ENCODE assay signal across 21 cellular contexts in genomic region chr6:47149070-47149469, GRCh38.
DNase-seq lines count a peak whose midpoint lies in the region; ATAC-seq, FAIRE-seq and TF ChIP-seq lines count a peak whose summit lies in the region.
"Had no signal": no experiment of that assay in that cellular context is flagged by ENCODE, and none has a peak within 500 bp of the region (broad histone marks: within the 10 kb centered on the region; RNA-seq: fewer than 3 reads in every experiment).

No MANE protein-coding gene starts in this region.

- no peak for TF ChIP-seq RAD21 in HepG2 (CRISPR knock-in tag; IDR thresholded peaks at IDR 0.05)

- H3K9ac ChIP-seq in HepG2 (ENCODE audit: insufficient read depth, low read depth, low read length): no peak overlapping the region
- H3K9ac ChIP-seq: BLaER1 had no signal

- H4K20me1 ChIP-seq in HepG2 (ENCODE audit: insufficient read depth, low read length): no peaks in the 10 kb centered on the region
- no peaks in the 10 kb centered on the region for H4K20me1 ChIP-seq in hepatocyte (ENCODE audit: insufficient read depth, poor library complexity, severe bottlenecking)
- H4K20me1 ChIP-seq: BLaER1 had no signal

- TF ChIP-seq CTCF in HepG2 (CRISPR knock-in tag; IDR thresholded peaks at IDR 0.05) (no peak), right lobe of liver (IDR thresholded peaks at IDR 0.05) (no peak), hepatocyte (IDR thresholded peaks at IDR 0.05; ENCODE audit: poor library complexity) (no peak), mucosa of descending colon (IDR thresholded peaks at IDR 0.05) (no peak), gastroesophageal sphincter (IDR thresholded peaks at IDR 0.05) (no peak)

- H3K79me2 ChIP-seq in HepG2 (ENCODE audit: insufficient read depth, low read length) (no peaks in the 10 kb centered on the region), hepatocyte (no peaks in the 10 kb centered on the region)

- WGBS in HepG2 (ENCODE audit: low lambda C conversion rate): 75% methylated on average over 2 of the region's 2 CpGs
- WGBS in right lobe of liver (ENCODE audit: insufficient coverage, low coverage, low lambda C conversion rate, missing lambda C conversion rate): 74% methylated on average over 2 of the region's 2 CpGs
- WGBS in hepatocyte (ENCODE audit: low lambda C conversion rate, missing lambda C conversion rate): 33% methylated on average over 2 of the region's 2 CpGs
- 81 to 100% methylated on average over 2 of the region's 2 CpGs for WGBS in gastroesophageal sphincter (ENCODE audit: low coverage in 1 of 2), 2 donors

- peaks cover 63% of the 10 kb centered on the region for H3K4me1 ChIP-seq in HepG2 (ENCODE audit: insufficient read depth, low read length)
- H3K4me1 ChIP-seq in right lobe of liver: peaks cover 0 to 18% (median 9%) of the 10 kb centered on the region in 4 donors
- peaks cover 18% of the 10 kb centered on the region for H3K4me1 ChIP-seq in hepatocyte (ENCODE audit: insufficient read depth)
- peaks cover 6% of the 10 kb centered on the region for H3K4me1 ChIP-seq in mucosa of descending colon (ENCODE audit: low read depth)
- H3K4me1 ChIP-seq in gastroesophageal sphincter: peaks cover 3 to 46% (median 9%) of the 10 kb centered on the region in 3 donors

- no TSS peak for BruUV-seq in HepG2 (replicated peaks; lab: Mats Ljungman, UMichigan)

- H3K4me2 ChIP-seq in HepG2 (ENCODE audit: low read depth, low read length) (no peak overlapping the region), hepatocyte (peak overlapping the region; percentile 27)
- H3K4me2 ChIP-seq: BLaER1 had no signal

- DNase-seq in HepG2 (ENCODE audit: low spot score) (no peak), right lobe of liver (no peak), hepatocyte (ENCODE audit: low spot score) (no peak), mucosa of descending colon (no peak), NCI-H345 treated with DMSO at 0.1 percent for 48 hours (lab: John Stamatoyannopoulos, UW; ENCODE audit: unreplicated experiment) (no peak), NCI-H1694 treated with DMSO at 0.1 percent for 48 hours (lab: John Stamatoyannopoulos, UW) (no peak)
- DNase-seq: Caco-2; CD4-positive, CD25-positive, alpha-beta regulatory T cell; CD8-positive, alpha-beta T cell; DMS79; EL; GDM1; H7; HCEC 1CT had no signal

- no peak for FAIRE-seq in HepG2 (lab: Jason Lieb, UNC)
- FAIRE-seq: A204.1, GM12892, H1 had no signal

- H3K4me3 ChIP-seq in HepG2 (replicated peaks in 1 of 3; ENCODE audit: insufficient read depth in 1 of 3, low read depth in 2 of 3, low read length in 3 of 3) (no peak overlapping the region), right lobe of liver (no peak overlapping the region), hepatocyte (no peak overlapping the region), mucosa of descending colon (no peak overlapping the region), gastroesophageal sphincter (no peak overlapping the region)
- H3K4me3 ChIP-seq: BLaER1 had no signal

- in situ Hi-C loops in HepG2 (cut with HindIII; ENCODE audit: extremely low pct_ligation_motif_present, low pct_unique_long_range_greater_than_20kb): no loop called here

- no peaks in the 10 kb centered on the region for H3K9me2 ChIP-seq in hepatocyte (replicated peaks; ENCODE audit: insufficient read depth)

- no peaks in the 10 kb centered on the region for H3K36me3 ChIP-seq in HepG2 (replicated peaks in 1 of 2; ENCODE audit: control insufficient read depth in 1 of 2, insufficient read depth in 2 of 2, low read length in 2 of 2)
- no peaks in the 10 kb centered on the region for H3K36me3 ChIP-seq in right lobe of liver
- H3K36me3 ChIP-seq in hepatocyte (replicated peaks; ENCODE audit: insufficient read depth, low read depth): no peaks in the 10 kb centered on the region
- H3K36me3 ChIP-seq in mucosa of descending colon (ENCODE audit: low read depth): no peaks in the 10 kb centered on the region
- H3K36me3 ChIP-seq in gastroesophageal sphincter: no peaks in the 10 kb centered on the region
- H3K36me3 ChIP-seq: BLaER1 had no signal

- TF ChIP-seq POLR2A in HepG2 (IDR thresholded peaks at IDR 0.05; ENCODE audit: insufficient read depth in 1 of 2, low read depth in 2 of 2, low read length in 2 of 2): no peak
- no peak for TF ChIP-seq POLR2A in right lobe of liver (IDR thresholded peaks at IDR 0.05)
- TF ChIP-seq POLR2A in gastroesophageal sphincter (IDR thresholded peaks at IDR 0.05): no peak

- H3K9me3 ChIP-seq in HepG2 (ENCODE audit: low read length) (no peaks in the 10 kb centered on the region), right lobe of liver (no peaks in the 10 kb centered on the region), hepatocyte (ENCODE audit: low read depth) (no peaks in the 10 kb centered on the region), mucosa of descending colon (no peaks in the 10 kb centered on the region), gastroesophageal sphincter (no peaks in the 10 kb centered on the region)
- H3K9me3 ChIP-seq: BLaER1, Caco-2 had no signal

- H3K27ac ChIP-seq in HepG2 (ENCODE audit: extremely low read length, insufficient read depth, low read length) (no peak overlapping the region), right lobe of liver (no peak overlapping the region), hepatocyte (peak overlapping the region; percentile 11), gastroesophageal sphincter (no peak overlapping the region)
- H3K27ac ChIP-seq: 22Rv1, BLaER1, C4-2B had no signal

- intact Hi-C loops in HepG2 (cut with micrococcal nuclease; ENCODE audit: unreplicated experiment): loop anchor here (5.0 kb wide), 1 partner anchor 78 kb away; no protein-coding TSS in a partner anchor
- intact Hi-C loops in right lobe of liver (cut with DNase I): no loop called here
- intact Hi-C loops in mucosa of descending colon (cut with DNase I, micrococcal nuclease): no loop called here

- H3K27me3 ChIP-seq in HepG2 (ENCODE audit: control insufficient read depth in 1 of 2, insufficient read depth in 2 of 2, low read length in 2 of 2): no peaks in the 10 kb centered on the region
- H3K27me3 ChIP-seq in right lobe of liver: no peaks in the 10 kb centered on the region
- H3K27me3 ChIP-seq in hepatocyte: no peaks in the 10 kb centered on the region
- H3K27me3 ChIP-seq in gastroesophageal sphincter: no peaks in the 10 kb centered on the region
- H3K27me3 ChIP-seq: BLaER1 had no signal

- H2AFZ ChIP-seq in HepG2 (ENCODE audit: low read length) (no peak overlapping the region), hepatocyte (no peak overlapping the region)

- TF ChIP-seq EP300 in HepG2 (IDR thresholded peaks at IDR 0.05; ENCODE audit: low read depth in 2 of 2, low read length in 2 of 2) (no peak), HepG2 (CRISPR knock-in tag; IDR thresholded peaks at IDR 0.05; ENCODE audit: borderline replicate concordance) (no peak), gastroesophageal sphincter (IDR thresholded peaks at IDR 0.05) (no peak)

- ATAC-seq in HepG2 (no peak), right lobe of liver (no peak), mucosa of descending colon (peak; percentile 18), gastroesophageal sphincter (no peak)
- ATAC-seq: CD8-positive, alpha-beta T cell had no signal

- POLR2A ChIA-PET in HepG2 (lab: Yijun Ruan, JAX): interaction anchor here (1.0 to 2.0 kb wide), 3 partner anchors 9 to 73 kb away, joined by 3 to 7 read pairs (median 3); no protein-coding TSS in a partner anchor

- CTCF ChIA-PET in HepG2 (lab: Yijun Ruan, JAX; ENCODE audit: low intra/inter-chr PET ratio, low total read pairs): no interaction called here

TF ChIP-seq in HepG2, 621 proteins besides CTCF, POLR2A, EP300 and RAD21 (continues in another document):
- TF ChIP-seq PAXIP1 (CRISPR knock-in tag; conservative IDR thresholded peaks at IDR 0.05): no peak
- no peak for TF ChIP-seq ZIK1 (CRISPR knock-in tag; IDR thresholded peaks at IDR 0.05; ENCODE audit: borderline replicate concordance, low read depth)
- TF ChIP-seq RAD51 (IDR thresholded peaks at IDR 0.05; ENCODE audit: borderline replicate concordance): no peak
